ENCODE assay signal across 20 cellular contexts in genomic region chr14:75201087-75201486, GRCh38. TPM values are rescaled to one million over a fixed set of nuclear protein-coding genes. Genes with fewer than 3 reads are reported as not detected.
DNase-seq lines count a peak whose midpoint lies in the region; ATAC-seq and TF ChIP-seq lines count a peak whose summit lies in the region.
"Had no signal": no experiment of that assay in that cellular context is flagged by ENCODE, and none has a peak within 500 bp of the region (broad histone marks: within the 10 kb centered on the region; RNA-seq: fewer than 3 reads in every experiment).

No MANE protein-coding gene starts in this region.

- H3K18ac ChIP-seq in trophoblast cell (ENCODE audit: low read length) = no peak overlapping the region

- no peak overlapping the region for H4K8ac ChIP-seq in trophoblast cell (ENCODE audit: low read depth, low read length)

- H4K12ac ChIP-seq in trophoblast cell (ENCODE audit: low read depth, low read length) = no peak overlapping the region

- no peak overlapping the region for H3K9ac ChIP-seq in trophoblast cell (ENCODE audit: low read length)

- no peak overlapping the region for H2BK5ac ChIP-seq in trophoblast cell (ENCODE audit: low read depth, low read length, poor library complexity)

- H3K23ac ChIP-seq in trophoblast cell (ENCODE audit: low read length) = no peak overlapping the region

- peaks cover 47% of the 10 kb centered on the region for H3K4me1 Mint-ChIP-seq in mesothelial cell of epicardium

- no peak for TF ChIP-seq EP300 in transverse colon (IDR thresholded peaks at IDR 0.05; ENCODE audit: low read depth)

- H3K4me1 ChIP-seq in transverse colon (peaks cover 11 to 81% (median 39%) of the 10 kb centered on the region in 4 donors), psoas muscle (peaks cover 13% of the 10 kb centered on the region), trophoblast cell (ENCODE audit: control insufficient read depth in 1 of 2, insufficient read depth in 2 of 2, low read length in 2 of 2) (peaks cover 6 to 13% of the 10 kb centered on the region in 2 experiments)

- H3K27me3 Mint-ChIP-seq in mesothelial cell of epicardium (ENCODE audit: low read depth) = no peaks in the 10 kb centered on the region
- H3K27me3 Mint-ChIP-seq: activated B cell treated with CpG ODN at 0.5 μM for 24 hours; stimulated activated naive B cell treated with anti-CD40 and anti-IgM and Interleukin-4, amounts not matched to agents 10 μg/mL and 1 μg/mL and 100 μg/mL, for 72 hours had no signal

- H3K79me1 ChIP-seq in trophoblast cell (ENCODE audit: low read length) = no peaks in the 10 kb centered on the region

- H3K36me3 ChIP-seq in transverse colon (no peaks in the 10 kb centered on the region), psoas muscle (ENCODE audit: insufficient read depth in 1 of 2, low read depth in 1 of 2) (no peaks in the 10 kb centered on the region), trophoblast cell (ENCODE audit: control insufficient read depth in 1 of 2, insufficient read depth in 2 of 2, low read length in 2 of 2) (no peaks in the 10 kb centered on the region)
- H3K36me3 ChIP-seq: gastroesophageal sphincter, ovary, tibial artery had no signal

- no peak overlapping the region for H3K14ac ChIP-seq in trophoblast cell (ENCODE audit: low read length)

- H3K4me3 ChIP-seq in LNCaP clone FGC (ENCODE audit: low read depth, low read length) (peak overlapping the region; percentile 2; the same call in 1 of the 2 replicates), transverse colon (no peak overlapping the region), psoas muscle (no peak overlapping the region), trophoblast cell (ENCODE audit: low read depth, low read length) (no peak overlapping the region)
- H3K4me3 ChIP-seq: gastroesophageal sphincter, ovary, tibial artery had no signal

- no peak overlapping the region for H2BK12ac ChIP-seq in trophoblast cell (ENCODE audit: low read length)

- no peaks in the 10 kb centered on the region for H3K79me2 ChIP-seq in trophoblast cell (ENCODE audit: control insufficient read depth, insufficient read depth, low read length, poor library complexity)

- H3K27ac ChIP-seq in VCaP (peak overlapping the region; percentile 73), transverse colon (peak overlapping the region; percentile 79 to 87 (median 83)), psoas muscle (no peak overlapping the region), trophoblast cell (ENCODE audit: low read depth, low read length) (no peak overlapping the region)
- H3K27ac ChIP-seq: gastroesophageal sphincter, ovary, tibial artery had no signal

- no peak overlapping the region for H2AK5ac ChIP-seq in trophoblast cell (ENCODE audit: low read length)

- no peak overlapping the region for H2AFZ ChIP-seq in trophoblast cell (ENCODE audit: insufficient read depth, low read length, poor library complexity)

- H3K27ac Mint-ChIP-seq in mesothelial cell of epicardium = peak overlapping the region; percentile 30
- H3K27ac Mint-ChIP-seq: activated B cell treated with CpG ODN at 0.5 μM for 24 hours; activated CD8-positive, alpha-beta T cell treated with anti-CD3 and anti-CD28 coated beads, Interleukin-2, amount 10 ng/mL, durations not matched to agents 7 days and 5 days; HFFc6; stimulated activated naive B cell treated with anti-CD40 and anti-IgM and Interleukin-4, amounts not matched to agents 10 μg/mL and 1 μg/mL and 100 μg/mL, for 72 hours had no signal

- ATAC-seq in psoas muscle (no peak), GM18868 (IDR thresholded peaks at IDR 0.05; ENCODE audit: unreplicated experiment) (no peak)
- ATAC-seq: activated CD8-positive, alpha-beta T cell treated with anti-CD3 and anti-CD28 coated beads, Interleukin-2, amount 10 ng/mL, durations not matched to agents 7 days and 5 days; gastroesophageal sphincter; naive thymus-derived CD4-positive, alpha-beta T cell; stimulated activated naive B cell treated with anti-CD40 and anti-IgM and Interleukin-4, amounts not matched to agents 10 μg/mL and 1 μg/mL and 100 μg/mL, for 72 hours had no signal

- no peaks in the 10 kb centered on the region for H3K27me3 ChIP-seq in transverse colon
- no peaks in the 10 kb centered on the region for H3K27me3 ChIP-seq in psoas muscle (ENCODE audit: insufficient read depth in 3 of 3, low read length in 2 of 3)
- H3K27me3 ChIP-seq in trophoblast cell (ENCODE audit: insufficient read depth, low read length) = no peaks in the 10 kb centered on the region
- H3K27me3 ChIP-seq: gastroesophageal sphincter, ovary, tibial artery had no signal

- no peaks in the 10 kb centered on the region for H3K36me3 Mint-ChIP-seq in mesothelial cell of epicardium
- H3K36me3 Mint-ChIP-seq: naive thymus-derived CD4-positive, alpha-beta T cell; stimulated activated naive B cell treated with anti-CD40 and anti-IgM and Interleukin-4, amounts not matched to agents 10 μg/mL and 1 μg/mL and 100 μg/mL, for 72 hours had no signal

- TF ChIP-seq CTCF in LNCaP clone FGC (IDR thresholded peaks at IDR 0.05; ENCODE audit: control insufficient read depth, extremely low read depth, insufficient read depth) = no peak
- TF ChIP-seq CTCF in VCaP (conservative IDR thresholded peaks at IDR 0.05) = no peak
- no peak for TF ChIP-seq CTCF in mesothelial cell of epicardium (IDR thresholded peaks at IDR 0.05; ENCODE audit: unreplicated experiment)
- TF ChIP-seq CTCF in transverse colon (IDR thresholded peaks at IDR 0.05) = no peak
- no peak for TF ChIP-seq CTCF in psoas muscle (IDR thresholded peaks at IDR 0.05)

- no peak overlapping the region for H3K4me3 Mint-ChIP-seq in mesothelial cell of epicardium
- H3K4me3 Mint-ChIP-seq: activated B cell treated with CpG ODN at 0.5 μM for 24 hours; activated CD8-positive, alpha-beta T cell treated with anti-CD3 and anti-CD28 coated beads, Interleukin-2, amount 10 ng/mL, durations not matched to agents 7 days and 5 days; HFFc6; naive thymus-derived CD4-positive, alpha-beta T cell; stimulated activated naive B cell treated with anti-CD40 and anti-IgM and Interleukin-4, amounts not matched to agents 10 μg/mL and 1 μg/mL and 100 μg/mL, for 72 hours had no signal

- TF ChIP-seq POLR2A in transverse colon (IDR thresholded peaks at IDR 0.05) = no peak

- 54 to 60% methylated on average over 4 to 6 of the region's 6 CpGs for WGBS in transverse colon (ENCODE audit: low coverage in 1 of 2), 2 donors
- WGBS in psoas muscle, 3 donors = 74 to 79% (median 78%) methylated on average over 6 of the region's 6 CpGs
- WGBS in trophoblast cell (ENCODE audit: extremely low coverage, insufficient coverage, insufficient read length) = no CpG with 5 or more reads among the region's 6 CpGs

- H3K9me3 ChIP-seq in transverse colon = no peaks in the 10 kb centered on the region
- no peaks in the 10 kb centered on the region for H3K9me3 ChIP-seq in psoas muscle
- H3K9me3 ChIP-seq in trophoblast cell (ENCODE audit: insufficient read depth, low read depth, low read length) = no peaks in the 10 kb centered on the region
- H3K9me3 ChIP-seq: gastroesophageal sphincter, ovary, tibial artery had no signal

- H4K91ac ChIP-seq in trophoblast cell (ENCODE audit: low read depth, low read length) = no peak overlapping the region

- H3K9me3 Mint-ChIP-seq in mesothelial cell of epicardium = no peaks in the 10 kb centered on the region
- H3K9me3 Mint-ChIP-seq: activated B cell treated with CpG ODN at 0.5 μM for 24 hours; HFFc6; naive thymus-derived CD4-positive, alpha-beta T cell had no signal

- in situ Hi-C loops in transverse colon (cut with MboI; ENCODE audit: low pct_ligation_motif_present in 1 of 4, low pct_unique_long_range_greater_than_20kb in 1 of 4, low sequenced_read_pairs in 3 of 4) = no loop called here

- H2BK120ac ChIP-seq in trophoblast cell (ENCODE audit: insufficient read depth, low read length, poor library complexity) = no peak overlapping the region

- DNase-seq in LNCaP clone FGC (ENCODE audit: low read depth) (peak; percentile 65), mesothelial cell of epicardium (ENCODE audit: low spot score in 2 of 2, unreplicated experiment in 2 of 2) (no peak), transverse colon (no peak), psoas muscle (no peak), trophoblast cell (no peak)
- DNase-seq: activated B cell treated with CpG ODN at 0.5 μM for 24 hours; activated CD8-positive, alpha-beta T cell treated with anti-CD3 and anti-CD28 coated beads, Interleukin-2, amount 10 ng/mL, durations not matched to agents 7 days and 5 days; activated T-cell treated with anti-CD3 and anti-CD28 coated beads, Interleukin-2, amount 50 U/mL, for 1 hour; HFFc6; kidney glomerular epithelial cell; naive thymus-derived CD4-positive, alpha-beta T cell; NCI-H2171; ovary; SIG-M5; stimulated activated CD4-positive, alpha-beta T cell treated with anti-CD3 and anti-CD28 coated beads, Interleukin-2, amount 100 ng/mL, for 24 hours; stimulated activated naive B cell treated with anti-CD40 and anti-IgM and Interleukin-4, amounts not matched to agents 10 μg/mL and 1 μg/mL and 100 μg/mL, for 72 hours; tibial artery had no signal

- no peak overlapping the region for H3K4me2 ChIP-seq in trophoblast cell (ENCODE audit: low read length)

- no peak overlapping the region for H3K4ac ChIP-seq in trophoblast cell (ENCODE audit: low read depth, low read length)

- intact Hi-C loops in transverse colon (cut with DNase I; ENCODE audit: low total_unique reads) (no loop called here), psoas muscle (cut with DNase I) (no loop called here)

RNA-seq across cellular contexts. Expression of gene TMED10, which starts 24.7 kb away (rescaled TPM):
- total RNA-seq in mesothelial cell of epicardium (237 to 242 TPM (median 241 TPM) in 3 replicates), transverse colon (100 to 1,000 TPM in 3 of 4 donors, 10 to 100 TPM in 1; 70.3 to 255 (median 244) TPM), psoas muscle (100 to 1,000 TPM; 128 to 203 (median 159) TPM)
- polyA plus RNA-seq in psoas muscle = 100 to 1,000 TPM in 2 of 3 donors, 10 to 100 TPM in 1; 88.2 to 255 (median 101) TPM
- polyA plus RNA-seq in trophoblast cell (2013) = 331 and 337 TPM in 2 replicates

Comparison
In these comparisons a context has a peak if more than half of its experiments do, and no peak if none do; other contexts are left out.
1. H3K27ac ChIP-seq: peak in VCaP (single experiment) and transverse colon (4 of 4); none in psoas muscle (single experiment) and trophoblast cell (single experiment).